25 cellular contexts compared by ENCODE assay signal in the genomic region with DNA sequence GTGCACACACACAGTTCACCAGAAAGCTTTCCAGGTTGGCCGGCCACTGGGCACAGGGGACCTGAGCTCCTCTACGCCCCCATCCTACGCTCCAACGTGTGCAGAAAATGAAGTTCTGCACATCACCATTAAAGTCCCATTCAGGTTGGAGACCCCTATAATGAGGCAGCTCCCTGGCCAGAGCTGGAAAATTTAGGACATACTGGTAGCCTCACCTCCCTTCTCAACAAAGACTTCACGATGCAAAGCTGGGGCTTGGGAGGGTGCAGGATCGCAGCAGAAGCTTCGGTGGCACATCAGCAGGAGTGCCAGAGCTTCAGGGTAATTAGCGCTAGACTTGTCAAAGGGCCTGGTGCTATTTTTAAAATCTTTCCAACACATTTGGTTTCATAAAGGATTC. TPM values are rescaled to one million over a fixed set of nuclear protein-coding genes. Genes with fewer than 3 reads are reported as not detected.
A peak's percentile ranks its signal among the peaks of the same experiment; 100 is the strongest.
DNase-seq lines count a peak whose midpoint lies in the region; ATAC-seq, FAIRE-seq and TF ChIP-seq lines count a peak whose summit lies in the region.
"Had no signal": no experiment of that assay in that cellular context is flagged by ENCODE, and none has a peak within 500 bp of the region (broad histone marks: within the 10 kb centered on the region; RNA-seq: fewer than 3 reads in every experiment).

No MANE protein-coding gene starts in this region.

- POLR2A ChIA-PET in HepG2 (lab: Yijun Ruan, JAX) = no interaction called here

- H3K79me2 ChIP-seq in HepG2 (ENCODE audit: insufficient read depth, low read length) = no peaks in the 10 kb centered on the region

- H3K27ac ChIP-seq in HepG2 (ENCODE audit: extremely low read length, insufficient read depth, low read length) (no peak overlapping the region), right lobe of liver (no peak overlapping the region), esophagus muscularis mucosa (replicated peaks in 1 of 4) (no peak overlapping the region)
- H3K27ac ChIP-seq: BLaER1 had no signal

- H3K36me3 ChIP-seq in HepG2 (replicated peaks in 1 of 2; ENCODE audit: control insufficient read depth in 1 of 2, insufficient read depth in 2 of 2, low read length in 2 of 2) = no peaks in the 10 kb centered on the region
- H3K36me3 ChIP-seq in right lobe of liver = no peaks in the 10 kb centered on the region
- no peaks in the 10 kb centered on the region for H3K36me3 ChIP-seq in esophagus muscularis mucosa
- H3K36me3 ChIP-seq: BE2C, BLaER1 had no signal

- ATAC-seq in HepG2 (no peak), right lobe of liver (no peak), HG03432 (IDR thresholded peaks at IDR 0.05; ENCODE audit: unreplicated experiment) (no peak)

- WGBS in HepG2 (ENCODE audit: low lambda C conversion rate) = 52% methylated on average over 7 of the region's 8 CpGs
- WGBS in right lobe of liver (ENCODE audit: insufficient coverage, low coverage, low lambda C conversion rate, missing lambda C conversion rate) = 60% methylated on average over 7 of the region's 8 CpGs
- 74% methylated on average over 8 of the region's 8 CpGs for WGBS in esophagus muscularis mucosa

- no peak for DNase-seq in HepG2 (ENCODE audit: low spot score)
- DNase-seq in right lobe of liver = no peak
- DNase-seq in esophagus muscularis mucosa (ENCODE audit: extremely low spot score) = peak; percentile 79
- peak; percentile 53 for DNase-seq in osteocyte (ENCODE audit: extremely low spot score, unreplicated experiment)
- no peak for DNase-seq in DMS153 treated with DMSO at 0.1 percent for 48 hours (lab: John Stamatoyannopoulos, UW; ENCODE audit: unreplicated experiment)
- DNase-seq: 8988T; ACHN; BE2C; C1 segment of cervical spinal cord; CD4-positive, alpha-beta memory T cell; CD4-positive, CD25-positive, alpha-beta regulatory T cell; CD8-positive, alpha-beta memory T cell; COR-L47; DMS 273 treated with DMSO at 0.1 percent for 48 hours; DMS153; DMS79 treated with DMSO at 0.1 percent for 48 hours; GF-D8 had no signal

- no peak overlapping the region for H3K9ac ChIP-seq in HepG2 (ENCODE audit: insufficient read depth, low read depth, low read length)
- H3K9ac ChIP-seq: BLaER1 had no signal

- peaks cover 12% of the 10 kb centered on the region for H3K4me1 ChIP-seq in HepG2 (ENCODE audit: insufficient read depth, low read length)
- no peaks in the 10 kb centered on the region for H3K4me1 ChIP-seq in right lobe of liver
- H3K4me1 ChIP-seq in esophagus muscularis mucosa = no peaks in the 10 kb centered on the region
- H3K4me1 ChIP-seq: BE2C, BLaER1 had no signal

- BruUV-seq in HepG2 (replicated peaks; lab: Mats Ljungman, UMichigan) = no TSS peak

- H3K27me3 Mint-ChIP-seq in osteocyte (ENCODE audit: unreplicated experiment) = no peaks in the 10 kb centered on the region

- H3K4me2 ChIP-seq in HepG2 (ENCODE audit: low read depth, low read length) = no peak overlapping the region
- H3K4me2 ChIP-seq: BLaER1 had no signal

- no peak overlapping the region for H2AFZ ChIP-seq in HepG2 (ENCODE audit: low read length)

- TF ChIP-seq RAD21 in HepG2 (CRISPR knock-in tag; IDR thresholded peaks at IDR 0.05) = no peak

- intact Hi-C loops in HepG2 (cut with micrococcal nuclease; ENCODE audit: unreplicated experiment) (no loop called here), right lobe of liver (cut with DNase I) (no loop called here), esophagus muscularis mucosa (cut with DNase I) (no loop called here)

- TF ChIP-seq CTCF in HepG2 (CRISPR knock-in tag; IDR thresholded peaks at IDR 0.05) (no peak), right lobe of liver (IDR thresholded peaks at IDR 0.05) (no peak), esophagus muscularis mucosa (IDR thresholded peaks at IDR 0.05) (no peak), osteocyte (IDR thresholded peaks at IDR 0.05) (no peak)

- H3K4me3 ChIP-seq in HepG2 (replicated peaks in 1 of 3; ENCODE audit: insufficient read depth in 1 of 3, low read depth in 2 of 3, low read length in 3 of 3) (no peak overlapping the region), right lobe of liver (no peak overlapping the region), esophagus muscularis mucosa (no peak overlapping the region)
- H3K4me3 ChIP-seq: BLaER1 had no signal

- H3K36me3 Mint-ChIP-seq in osteocyte (ENCODE audit: unreplicated experiment) = no peaks in the 10 kb centered on the region
- H3K36me3 Mint-ChIP-seq: CD14-positive monocyte; CD4-positive, alpha-beta memory T cell; CD4-positive, CD25-positive, alpha-beta regulatory T cell; CD8-positive, alpha-beta memory T cell had no signal

- H3K4me3 Mint-ChIP-seq in osteocyte (ENCODE audit: unreplicated experiment) = no peak overlapping the region
- H3K4me3 Mint-ChIP-seq: CD14-positive monocyte; CD4-positive, alpha-beta memory T cell; CD4-positive, CD25-positive, alpha-beta regulatory T cell; CD8-positive, alpha-beta memory T cell had no signal

- in situ Hi-C loops in HepG2 (cut with HindIII; ENCODE audit: extremely low pct_ligation_motif_present, low pct_unique_long_range_greater_than_20kb) = no loop called here

- H4K20me1 ChIP-seq in HepG2 (ENCODE audit: insufficient read depth, low read length) = no peaks in the 10 kb centered on the region
- H4K20me1 ChIP-seq: BLaER1 had no signal

- no peaks in the 10 kb centered on the region for H3K4me1 Mint-ChIP-seq in osteocyte (ENCODE audit: unreplicated experiment)
- H3K4me1 Mint-ChIP-seq: CD14-positive monocyte; CD4-positive, alpha-beta memory T cell; CD8-positive, alpha-beta memory T cell had no signal

- no peak for TF ChIP-seq POLR2A in HepG2 (IDR thresholded peaks at IDR 0.05; ENCODE audit: insufficient read depth in 1 of 2, low read depth in 2 of 2, low read length in 2 of 2)
- no peak for TF ChIP-seq POLR2A in right lobe of liver (IDR thresholded peaks at IDR 0.05)
- no peak for TF ChIP-seq POLR2A in esophagus muscularis mucosa (IDR thresholded peaks at IDR 0.05; ENCODE audit: low read depth)

- CTCF ChIA-PET in HepG2 (lab: Yijun Ruan, JAX; ENCODE audit: low intra/inter-chr PET ratio, low total read pairs) = no interaction called here

- no peak overlapping the region for H3K27ac Mint-ChIP-seq in osteocyte (ENCODE audit: unreplicated experiment)
- H3K27ac Mint-ChIP-seq: CD14-positive monocyte; CD4-positive, alpha-beta memory T cell; CD4-positive, CD25-positive, alpha-beta regulatory T cell had no signal

- H3K9me3 ChIP-seq in HepG2 (ENCODE audit: low read length) (no peaks in the 10 kb centered on the region), right lobe of liver (no peaks in the 10 kb centered on the region), esophagus muscularis mucosa (no peaks in the 10 kb centered on the region)
- H3K9me3 ChIP-seq: BE2C, BLaER1 had no signal

- FAIRE-seq in HepG2 (lab: Jason Lieb, UNC) = no peak
- FAIRE-seq: A204.1, G401.6, GM12891, GM19239 had no signal

- H3K27me3 ChIP-seq in HepG2 (ENCODE audit: control insufficient read depth in 1 of 2, insufficient read depth in 2 of 2, low read length in 2 of 2) = peaks cover 2 to 61% of the 10 kb centered on the region in 2 experiments; a peak in 4 of 5 replicates
- H3K27me3 ChIP-seq in right lobe of liver = no peaks in the 10 kb centered on the region
- peaks cover 0 to 32% (median 0%) of the 10 kb centered on the region in 4 donors for H3K27me3 ChIP-seq in esophagus muscularis mucosa
- H3K27me3 ChIP-seq: BLaER1 had no signal

- no peaks in the 10 kb centered on the region for H3K9me3 Mint-ChIP-seq in osteocyte (ENCODE audit: unreplicated experiment)
- H3K9me3 Mint-ChIP-seq: CD4-positive, alpha-beta memory T cell; CD4-positive, CD25-positive, alpha-beta regulatory T cell; CD8-positive, alpha-beta memory T cell had no signal

- no peak for TF ChIP-seq EP300 in HepG2 (IDR thresholded peaks at IDR 0.05; ENCODE audit: low read depth in 2 of 2, low read length in 2 of 2)
- TF ChIP-seq EP300 in HepG2 (CRISPR knock-in tag; IDR thresholded peaks at IDR 0.05; ENCODE audit: borderline replicate concordance) = no peak
- TF ChIP-seq EP300 in esophagus muscularis mucosa (IDR thresholded peaks at IDR 0.05) = no peak

RNA-seq across cellular contexts. Expression of a gene that starts 15.4 kb away (rescaled TPM):
- total RNA-seq in HepG2 (2016; rRNA removed; fragmentation: Illumina TruSeq; extraction: Trizol) = 0.22 and 0.40 TPM in 2 replicates
- total RNA-seq in HepG2 (2016; cell fraction: cytosol; rRNA removed; fragmentation: Illumina TruSeq; extraction: Trizol; ENCODE audit: low read depth) = not detected in 2 replicates
- total RNA-seq in HepG2 (2016; cell fraction: insoluble cytoplasmic fraction; rRNA removed; fragmentation: Illumina TruSeq; extraction: Trizol) = 0.19 TPM in 1 of 2 replicates, not detected in the other
- total RNA-seq in HepG2 (2016; cell fraction: membrane; rRNA removed; fragmentation: Illumina TruSeq; extraction: Trizol) = 0.22 TPM in 1 of 2 replicates, not detected in the other
- not detected in 2 replicates for total RNA-seq in HepG2 (2016; cell fraction: nucleus; rRNA removed; fragmentation: Illumina TruSeq; extraction: Trizol)
- 0.20 and 0.37 TPM in 2 replicates for polyA plus RNA-seq in HepG2 (2011; rRNA removed)
- polyA plus RNA-seq in HepG2 (2011; cell fraction: cytosol; rRNA removed) = 0.12 and 0.18 TPM in 2 replicates
- polyA plus RNA-seq in HepG2 (2011; cell fraction: nucleus; rRNA removed) = 0.17 TPM in 1 of 2 replicates, not detected in the other
- polyA plus RNA-seq in HepG2 (2012) = 0.13 TPM in 1 of 2 replicates, not detected in the other
- 0.14 and 0.27 TPM in 2 replicates for polyA plus RNA-seq in HepG2 (2016; cell fraction: cytosol; fragmentation: Illumina TruSeq; extraction: Trizol; ENCODE audit: low read depth)
- 0.28 and 0.53 TPM in 2 replicates for polyA plus RNA-seq in HepG2 (2016; cell fraction: insoluble cytoplasmic fraction; fragmentation: Illumina TruSeq; extraction: Trizol; ENCODE audit: low read depth)
- polyA plus RNA-seq in HepG2 (2016; cell fraction: membrane; fragmentation: Illumina TruSeq; extraction: Trizol; ENCODE audit: low read depth) = 0.15 and 0.26 TPM in 2 replicates
- polyA plus RNA-seq in HepG2 (2016; cell fraction: nucleus; fragmentation: Illumina TruSeq; extraction: Trizol; ENCODE audit: insufficient read depth, low read depth) = 0.79 TPM in 1 of 2 replicates, not detected in the other
- polyA minus RNA-seq in HepG2 (2011; rRNA and poly(A)+ RNA removed; ENCODE audit: low replicate concordance) = not detected in 2 replicates
- polyA minus RNA-seq in HepG2 (2011; cell fraction: cytosol; rRNA and poly(A)+ RNA removed) = not detected in 2 replicates
- polyA minus RNA-seq in HepG2 (2011; cell fraction: nucleus; rRNA and poly(A)+ RNA removed) = not detected in 2 replicates
- total RNA-seq in right lobe of liver = not detected
- total RNA-seq in esophagus muscularis mucosa = 1 to 10 TPM in 3 of 4 donors, under 1 TPM in 1; 0.71 to 3.6 (median 2.4) TPM
- total RNA-seq in osteocyte = not detected in 2 replicates
- total RNA-seq: A673; CD4-positive, alpha-beta memory T cell; CD4-positive, CD25-positive, alpha-beta regulatory T cell; CD8-positive, alpha-beta memory T cell had no signal
- polyA plus RNA-seq: CD14-positive monocyte; CD4-positive, alpha-beta memory T cell; CD4-positive, CD25-positive, alpha-beta regulatory T cell; CD8-positive, alpha-beta memory T cell had no signal

RNA-seq across cellular contexts. Expression of a gene that starts 53.9 kb away (rescaled TPM):
- 19.9 and 25.1 TPM in 2 replicates for total RNA-seq in HepG2 (2016; rRNA removed; fragmentation: Illumina TruSeq; extraction: Trizol)
- total RNA-seq in HepG2 (2016; cell fraction: cytosol; rRNA removed; fragmentation: Illumina TruSeq; extraction: Trizol; ENCODE audit: low read depth) = 2.6 TPM in 2 replicates
- total RNA-seq in HepG2 (2016; cell fraction: insoluble cytoplasmic fraction; rRNA removed; fragmentation: Illumina TruSeq; extraction: Trizol) = 16.1 and 24.0 TPM in 2 replicates
- 7.2 and 8.3 TPM in 2 replicates for total RNA-seq in HepG2 (2016; cell fraction: membrane; rRNA removed; fragmentation: Illumina TruSeq; extraction: Trizol)
- total RNA-seq in HepG2 (2016; cell fraction: nucleus; rRNA removed; fragmentation: Illumina TruSeq; extraction: Trizol) = 15.5 and 15.6 TPM in 2 replicates
- 12.4 and 15.0 TPM in 2 replicates for polyA plus RNA-seq in HepG2 (2011; rRNA removed)
- polyA plus RNA-seq in HepG2 (2011; cell fraction: cytosol; rRNA removed) = 4.9 and 7.1 TPM in 2 replicates
- 9.8 and 15.1 TPM in 2 replicates for polyA plus RNA-seq in HepG2 (2011; cell fraction: nucleus; rRNA removed)
- polyA plus RNA-seq in HepG2 (2012) = 7.0 and 7.3 TPM in 2 replicates
- polyA plus RNA-seq in HepG2 (2016; cell fraction: cytosol; fragmentation: Illumina TruSeq; extraction: Trizol; ENCODE audit: low read depth) = 0.35 and 0.45 TPM in 2 replicates
- 12.2 and 13.1 TPM in 2 replicates for polyA plus RNA-seq in HepG2 (2016; cell fraction: insoluble cytoplasmic fraction; fragmentation: Illumina TruSeq; extraction: Trizol; ENCODE audit: low read depth)
- 1.3 and 1.7 TPM in 2 replicates for polyA plus RNA-seq in HepG2 (2016; cell fraction: membrane; fragmentation: Illumina TruSeq; extraction: Trizol; ENCODE audit: low read depth)
- 21.4 and 23.0 TPM in 2 replicates for polyA plus RNA-seq in HepG2 (2016; cell fraction: nucleus; fragmentation: Illumina TruSeq; extraction: Trizol; ENCODE audit: insufficient read depth, low read depth)
- polyA minus RNA-seq in HepG2 (2011; rRNA and poly(A)+ RNA removed; ENCODE audit: low replicate concordance) = 8.1 and 10.7 TPM in 2 replicates
- 7.8 and 8.5 TPM in 2 replicates for polyA minus RNA-seq in HepG2 (2011; cell fraction: cytosol; rRNA and poly(A)+ RNA removed)
- polyA minus RNA-seq in HepG2 (2011; cell fraction: nucleus; rRNA and poly(A)+ RNA removed) = 25.1 and 34.1 TPM in 2 replicates
- total RNA-seq in right lobe of liver = 10 to 100 TPM in 3 of 6 experiments, 1 to 10 TPM in 3; 8.4 to 15.9 (median 10.5) TPM
- total RNA-seq in esophagus muscularis mucosa = 10 to 100 TPM; 12.2 to 19.0 (median 15.8) TPM
- total RNA-seq in osteocyte = 19.1 and 22.8 TPM in 2 replicates

Comparison
In these comparisons a context has a peak if more than half of its experiments do, and no peak if none do; other contexts are left out.
1. DNase-seq: peak in esophagus muscularis mucosa (single experiment) and osteocyte (single experiment); none in HepG2 (single experiment), right lobe of liver (0 of 3) and DMS153 treated with DMSO at 0.1 percent for 48 hours (single experiment).